Comparison of ENCODE assay signal across 16 cellular contexts in the genomic region with DNA sequence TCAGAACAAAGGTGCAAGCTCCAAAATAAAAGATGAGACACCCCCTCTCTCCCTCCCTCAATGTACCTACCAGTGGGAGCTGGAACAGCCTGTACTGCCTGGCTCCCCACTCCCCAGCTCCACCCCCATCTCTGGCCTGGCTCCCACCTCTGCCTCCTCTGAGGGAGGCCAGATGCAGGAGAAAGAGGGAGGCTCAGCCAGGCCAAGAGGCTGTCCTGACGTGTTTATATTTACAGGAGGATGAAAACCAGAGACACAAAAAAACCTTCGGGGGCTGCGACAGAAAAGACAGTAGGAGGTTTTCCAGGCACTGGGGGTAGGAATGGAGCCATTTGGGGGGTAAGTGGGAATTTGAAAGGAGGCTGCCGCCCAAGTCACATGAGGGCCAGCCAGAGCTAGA. TPM values are rescaled to one million over a fixed set of nuclear protein-coding genes. Genes with fewer than 3 reads are reported as not detected.
DNase-seq lines count a peak whose midpoint lies in the region; ATAC-seq and TF ChIP-seq lines count a peak whose summit lies in the region.
"Had no signal": no experiment of that assay in that cellular context is flagged by ENCODE, and none has a peak within 500 bp of the region (broad histone marks: within the 10 kb centered on the region; RNA-seq: fewer than 3 reads in every experiment).

No MANE protein-coding gene starts in this region.

- H3K36me3 ChIP-seq in GM23338 (ENCODE audit: insufficient read depth) (no peaks in the 10 kb centered on the region), RWPE2 (ENCODE audit: low read depth) (no peaks in the 10 kb centered on the region), hepatocyte (replicated peaks; ENCODE audit: insufficient read depth, low read depth) (no peaks in the 10 kb centered on the region), sigmoid colon (peaks cover 0 to 37% (median 0%) of the 10 kb centered on the region in 4 donors)

- no peak for TF ChIP-seq POLR2A in sigmoid colon (IDR thresholded peaks at IDR 0.05)

- H3K4me2 ChIP-seq in GM23338 = no peak overlapping the region
- peak overlapping the region; percentile 59 for H3K4me2 ChIP-seq in hepatocyte

- peaks cover 5% of the 10 kb centered on the region; the same call in 1 of the 3 replicates for H3K4me1 Mint-ChIP-seq in GM23338

- H4K20me1 ChIP-seq in GM23338 (replicated peaks; ENCODE audit: insufficient read depth) (no peaks in the 10 kb centered on the region), hepatocyte (ENCODE audit: insufficient read depth, poor library complexity, severe bottlenecking) (no peaks in the 10 kb centered on the region)

- no peak; the same call in 2 of the 3 replicates for ATAC-seq in GM23338
- no peak for ATAC-seq in RWPE2 (ENCODE audit: low read depth)
- no peak for ATAC-seq in GM18870 (IDR thresholded peaks at IDR 0.05; ENCODE audit: unreplicated experiment)
- ATAC-seq: HepG2 had no signal

- 45% methylated on average over 4 of the region's 4 CpGs for whole genome bisulfite sequencing in hepatocyte (ENCODE audit: low lambda C conversion rate, missing lambda C conversion rate)
- 67 to 77% methylated on average over 4 of the region's 4 CpGs for WGBS in sigmoid colon, 2 donors

- H3K4me3 ChIP-seq in GM23338 (no peak overlapping the region), RWPE2 (ENCODE audit: severe bottlenecking) (no peak overlapping the region), hepatocyte (no peak overlapping the region), sigmoid colon (peak overlapping the region in 1 of 4 donors; percentile 10)
- H3K4me3 ChIP-seq: lung had no signal

- H2AFZ ChIP-seq in GM23338 = 0 out of 2 replicates have a peak overlapping the region, but pooled peaks have one; percentile 32
- no peak overlapping the region for H2AFZ ChIP-seq in hepatocyte

- intact Hi-C loops in sigmoid colon (cut with DNase I) = loop anchor here (1.0 to 2.0 kb wide), 2 partner anchors 12 to 190 kb away; no protein-coding TSS in a partner anchor

- no peaks in the 10 kb centered on the region for H3K9me3 ChIP-seq in RWPE2 (ENCODE audit: severe bottlenecking)
- no peaks in the 10 kb centered on the region for H3K9me3 ChIP-seq in hepatocyte (ENCODE audit: low read depth)
- no peaks in the 10 kb centered on the region for H3K9me3 ChIP-seq in sigmoid colon

- TF ChIP-seq EP300 in sigmoid colon (IDR thresholded peaks at IDR 0.05) = peak; percentile 95 to 99 (median 98)

- no peaks in the 10 kb centered on the region for H3K9me2 ChIP-seq in GM23338 (ENCODE audit: insufficient read depth)
- no peaks in the 10 kb centered on the region for H3K9me2 ChIP-seq in hepatocyte (replicated peaks; ENCODE audit: insufficient read depth)

- peak overlapping the region; percentile 16; the same call in 1 of the 2 replicates for H3K27ac Mint-ChIP-seq in GM23338
- H3K27ac Mint-ChIP-seq: activated T-helper 2 cell treated with anti-CD3 and anti-CD28 coated beads, Interferon-gamma antibody, Interleukin-2, Interleukin-4, amounts not matched to agents 10 μg/mL and 5 μg/mL and 100 μg/mL, durations not matched to agents 14 hours and 24 hours and 36 hours had no signal

- no peaks in the 10 kb centered on the region for H3F3A ChIP-seq in GM23338 (replicated peaks; ENCODE audit: low read depth)

- no peaks in the 10 kb centered on the region; the same call in 2 of the 3 replicates for H3K9me3 Mint-ChIP-seq in GM23338
- H3K9me3 Mint-ChIP-seq: activated T-helper 2 cell treated with anti-CD3 and anti-CD28 coated beads, Interferon-gamma antibody, Interleukin-2, Interleukin-4, amounts not matched to agents 10 μg/mL and 5 μg/mL and 100 μg/mL, durations not matched to agents 14 hours and 24 hours and 36 hours; CD4-positive, CD25-positive, alpha-beta regulatory T cell had no signal

- H3K27me3 Mint-ChIP-seq in GM23338 (ENCODE audit: insufficient read depth, low read depth, poor library complexity) = peaks cover 9% of the 10 kb centered on the region
- H3K27me3 Mint-ChIP-seq: CD4-positive, CD25-positive, alpha-beta regulatory T cell had no signal

- no peaks in the 10 kb centered on the region for H3K79me2 ChIP-seq in GM23338 (replicated peaks; ENCODE audit: insufficient read depth)
- H3K79me2 ChIP-seq in hepatocyte = no peaks in the 10 kb centered on the region

- no peak overlapping the region for H3K27ac ChIP-seq in GM23338 (ENCODE audit: low read depth)
- peak overlapping the region; percentile 37 for H3K27ac ChIP-seq in RWPE2 (ENCODE audit: poor library complexity, severe bottlenecking)
- peak overlapping the region; percentile 87 for H3K27ac ChIP-seq in hepatocyte
- peak overlapping the region; percentile 76 to 94 (median 92) for H3K27ac ChIP-seq in sigmoid colon

- H3K27me3 ChIP-seq in GM23338 (ENCODE audit: insufficient read depth) = no peaks in the 10 kb centered on the region
- H3K27me3 ChIP-seq in RWPE2 (ENCODE audit: insufficient read depth, poor library complexity, severe bottlenecking) = no peaks in the 10 kb centered on the region
- no peaks in the 10 kb centered on the region for H3K27me3 ChIP-seq in hepatocyte
- no peaks in the 10 kb centered on the region for H3K27me3 ChIP-seq in sigmoid colon

- H3K4me3 Mint-ChIP-seq in GM23338 = no peak overlapping the region; the same call in 2 of the 3 replicates
- H3K4me3 Mint-ChIP-seq: CD4-positive, CD25-positive, alpha-beta regulatory T cell had no signal

- H3K36me3 Mint-ChIP-seq in GM23338 (ENCODE audit: low read depth) = no peaks in the 10 kb centered on the region; the same call in 1 of the 3 replicates

- DNase-seq in GM23338 (ENCODE audit: low spot score) = no peak
- DNase-seq in RWPE2 (ENCODE audit: low spot score) = no peak
- no peak for DNase-seq in hepatocyte (ENCODE audit: low spot score)
- DNase-seq in sigmoid colon = peak; percentile 99
- no peak for DNase-seq in nucleus accumbens (lab: John Stamatoyannopoulos, UW)
- no peak for DNase-seq in NCI-H2227 treated with DMSO at 0.1 percent for 48 hours (lab: John Stamatoyannopoulos, UW)
- DNase-seq in HuH-7 (ENCODE audit: low spot score) = no peak
- DNase-seq: CD4-positive, CD25-positive, alpha-beta regulatory T cell; NCI-H1417 treated with DMSO at 0.1 percent for 48 hours; NCI-H524 treated with DMSO at 0.1 percent for 48 hours; SHP77 treated with DMSO at 0.1 percent for 48 hours; stimulated activated CD4-positive, alpha-beta T cell treated with anti-CD3 and anti-CD28 coated beads, Interleukin-2, amount 100 ng/mL, for 48 hours had no signal

- H3K4me1 ChIP-seq in GM23338 (ENCODE audit: insufficient read depth) (no peaks in the 10 kb centered on the region), RWPE2 (ENCODE audit: insufficient read depth, poor library complexity, severe bottlenecking) (peaks cover 9% of the 10 kb centered on the region), hepatocyte (ENCODE audit: insufficient read depth) (peaks cover 5% of the 10 kb centered on the region), sigmoid colon (peaks cover 0 to 83% (median 67%) of the 10 kb centered on the region in 4 donors)

- TF ChIP-seq CTCF in GM23338 (conservative IDR thresholded peaks at IDR 0.05; ENCODE audit: low read depth in 2 of 2) = no peak
- no peak for TF ChIP-seq CTCF in RWPE2 (IDR thresholded peaks at IDR 0.05; ENCODE audit: poor library complexity, severe bottlenecking)
- TF ChIP-seq CTCF in hepatocyte (IDR thresholded peaks at IDR 0.05; ENCODE audit: poor library complexity) = no peak
- TF ChIP-seq CTCF in sigmoid colon (IDR thresholded peaks at IDR 0.05) = no peak

TF ChIP-seq in GM23338, 12 proteins besides CTCF, POLR2A, EP300 and RAD21 (continues in another document):
- no peak for TF ChIP-seq JUNB (IDR thresholded peaks at IDR 0.05; ENCODE audit: unreplicated experiment)
- TF ChIP-seq ZNF114 (CRISPR knock-in tag; IDR thresholded peaks at IDR 0.05) = no peak
- TF ChIP-seq EZH2phosphoT487 (IDR thresholded peaks at IDR 0.05; ENCODE audit: unreplicated experiment) = no peak
- TF ChIP-seq, protein P1, sequence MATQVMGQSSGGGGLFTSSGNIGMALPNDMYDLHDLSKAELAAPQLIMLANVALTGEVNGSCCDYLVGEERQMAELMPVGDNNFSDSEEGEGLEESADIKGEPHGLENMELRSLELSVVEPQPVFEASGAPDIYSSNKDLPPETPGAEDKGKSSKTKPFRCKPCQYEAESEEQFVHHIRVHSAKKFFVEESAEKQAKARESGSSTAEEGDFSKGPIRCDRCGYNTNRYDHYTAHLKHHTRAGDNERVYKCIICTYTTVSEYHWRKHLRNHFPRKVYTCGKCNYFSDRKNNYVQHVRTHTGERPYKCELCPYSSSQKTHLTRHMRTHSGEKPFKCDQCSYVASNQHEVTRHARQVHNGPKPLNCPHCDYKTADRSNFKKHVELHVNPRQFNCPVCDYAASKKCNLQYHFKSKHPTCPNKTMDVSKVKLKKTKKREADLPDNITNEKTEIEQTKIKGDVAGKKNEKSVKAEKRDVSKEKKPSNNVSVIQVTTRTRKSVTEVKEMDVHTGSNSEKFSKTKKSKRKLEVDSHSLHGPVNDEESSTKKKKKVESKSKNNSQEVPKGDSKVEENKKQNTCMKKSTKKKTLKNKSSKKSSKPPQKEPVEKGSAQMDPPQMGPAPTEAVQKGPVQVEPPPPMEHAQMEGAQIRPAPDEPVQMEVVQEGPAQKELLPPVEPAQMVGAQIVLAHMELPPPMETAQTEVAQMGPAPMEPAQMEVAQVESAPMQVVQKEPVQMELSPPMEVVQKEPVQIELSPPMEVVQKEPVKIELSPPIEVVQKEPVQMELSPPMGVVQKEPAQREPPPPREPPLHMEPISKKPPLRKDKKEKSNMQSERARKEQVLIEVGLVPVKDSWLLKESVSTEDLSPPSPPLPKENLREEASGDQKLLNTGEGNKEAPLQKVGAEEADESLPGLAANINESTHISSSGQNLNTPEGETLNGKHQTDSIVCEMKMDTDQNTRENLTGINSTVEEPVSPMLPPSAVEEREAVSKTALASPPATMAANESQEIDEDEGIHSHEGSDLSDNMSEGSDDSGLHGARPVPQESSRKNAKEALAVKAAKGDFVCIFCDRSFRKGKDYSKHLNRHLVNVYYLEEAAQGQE (IDR thresholded peaks at IDR 0.05; ENCODE audit: unreplicated experiment) = no peak
- no peak for TF ChIP-seq NANOG (IDR thresholded peaks at IDR 0.05; ENCODE audit: borderline replicate concordance)
- TF ChIP-seq EZH2 (IDR thresholded peaks at IDR 0.05; ENCODE audit: low read depth, unreplicated experiment) = no peak
- TF ChIP-seq CREB1 (CRISPR knock-in tag; IDR thresholded peaks at IDR 0.05; ENCODE audit: low read depth) = no peak

RNA-seq across cellular contexts. Expression of a gene that starts 19.7 kb away (rescaled TPM):
- 44.0 and 47.6 TPM in 2 replicates for total RNA-seq in GM23338 (2014; rRNA removed; shearing (Covaris generic))
- polyA plus RNA-seq in GM23338 (2016; fragmentation: Nextera tagmentation; extraction: Ambion mirVana) = 12.8 and 14.6 TPM in 2 replicates
- 43.0 and 50.3 TPM in 2 replicates for total RNA-seq in hepatocyte
- polyA plus RNA-seq in hepatocyte = 35.9 and 36.7 TPM in 2 replicates
- total RNA-seq in sigmoid colon = 10 to 100 TPM; 20.4 to 51.2 (median 36.9) TPM
- polyA plus RNA-seq in sigmoid colon = 10 to 100 TPM; 21.6 to 76.6 (median 55.9) TPM
